ENCODE assay signal across 8 cellular contexts in genomic region chr15:65400760-65401606, GRCh38. TPM values are rescaled to one million over a fixed set of nuclear protein-coding genes. Genes with fewer than 3 reads are reported as not detected.
A peak's percentile ranks its signal among the peaks of the same experiment; 100 is the strongest.
DNase-seq lines count a peak whose midpoint lies in the region; ATAC-seq and TF ChIP-seq lines count a peak whose summit lies in the region.

No MANE protein-coding gene starts in this region.

- intact Hi-C loops in activated T-helper 2 cell treated with anti-CD3 and anti-CD28 coated beads, Interferon-gamma antibody, Interleukin-2, Interleukin-4, amounts not matched to agents 10 μg/mL and 5 μg/mL and 100 μg/mL, durations not matched to agents 14 hours and 24 hours and 36 hours (cut with micrococcal nuclease), result loop anchor here (2.0 to 5.0 kb wide), 2 partner anchors 16 to 84 kb away; no protein-coding TSS in a partner anchor
- intact Hi-C loops in ovary (cut with DNase I), result no loop called here

- no peaks in the 10 kb centered on the region for H3K9me3 Mint-ChIP-seq in activated T-helper 2 cell treated with anti-CD3 and anti-CD28 coated beads, Interferon-gamma antibody, Interleukin-2, Interleukin-4, amounts not matched to agents 10 μg/mL and 5 μg/mL and 100 μg/mL, durations not matched to agents 14 hours and 24 hours and 36 hours

- H3K27me3 ChIP-seq in gastroesophageal sphincter, result peaks cover 41% of the 10 kb centered on the region
- H3K27me3 ChIP-seq in ovary, result no peaks in the 10 kb centered on the region

- H3K36me3 ChIP-seq in gastroesophageal sphincter, result no peaks in the 10 kb centered on the region
- no peaks in the 10 kb centered on the region for H3K36me3 ChIP-seq in ovary

- H3K27ac ChIP-seq in gastroesophageal sphincter, result peak overlapping the region in 1 of 4 donors; percentile 26
- peak overlapping the region; percentile 39 to 82 for H3K27ac ChIP-seq in ovary

- H3K4me3 ChIP-seq in gastroesophageal sphincter, result no peak overlapping the region
- no peak overlapping the region for H3K4me3 ChIP-seq in ovary

- DNase-seq in DMS53 (lab: John Stamatoyannopoulos, UW) (peak; percentile 74), Kasumi-1 (lab: John Stamatoyannopoulos, UW) (peak; percentile 87 to 94), OCI-M1 (lab: John Stamatoyannopoulos, UW) (peak; percentile 83), ovary (peak; percentile 82 to 87 (median 84))
- DNase-seq in activated T-helper 2 cell treated with anti-CD3 and anti-CD28 coated beads, Interferon-gamma antibody, Interleukin-2, Interleukin-4, amounts not matched to agents 10 μg/mL and 5 μg/mL and 100 μg/mL, durations not matched to agents 14 hours and 24 hours and 36 hours (ENCODE audit: low spot score), result peak; percentile 26

- TF ChIP-seq EP300 in gastroesophageal sphincter (IDR thresholded peaks at IDR 0.05) (no peak), ovary (IDR thresholded peaks at IDR 0.05) (no peak)

- no peak overlapping the region for H3K27ac Mint-ChIP-seq in activated T-helper 2 cell treated with anti-CD3 and anti-CD28 coated beads, Interferon-gamma antibody, Interleukin-2, Interleukin-4, amounts not matched to agents 10 μg/mL and 5 μg/mL and 100 μg/mL, durations not matched to agents 14 hours and 24 hours and 36 hours

- peaks cover 44% of the 10 kb centered on the region for H3K27me3 Mint-ChIP-seq in activated T-helper 2 cell treated with anti-CD3 and anti-CD28 coated beads, Interferon-gamma antibody, Interleukin-2, Interleukin-4, amounts not matched to agents 10 μg/mL and 5 μg/mL and 100 μg/mL, durations not matched to agents 14 hours and 24 hours and 36 hours (ENCODE audit: low read depth)

- no peak overlapping the region for H3K4me3 Mint-ChIP-seq in activated T-helper 2 cell treated with anti-CD3 and anti-CD28 coated beads, Interferon-gamma antibody, Interleukin-2, Interleukin-4, amounts not matched to agents 10 μg/mL and 5 μg/mL and 100 μg/mL, durations not matched to agents 14 hours and 24 hours and 36 hours (ENCODE audit: low read depth)

- ATAC-seq in gastroesophageal sphincter, result peak; percentile 68
- no peak for ATAC-seq in HG03565 (IDR thresholded peaks at IDR 0.05; ENCODE audit: unreplicated experiment)
- ATAC-seq in HG03025 (IDR thresholded peaks at IDR 0.05; ENCODE audit: low FRiP score, unreplicated experiment), result no peak

- no peaks in the 10 kb centered on the region for H3K36me3 Mint-ChIP-seq in activated T-helper 2 cell treated with anti-CD3 and anti-CD28 coated beads, Interferon-gamma antibody, Interleukin-2, Interleukin-4, amounts not matched to agents 10 μg/mL and 5 μg/mL and 100 μg/mL, durations not matched to agents 14 hours and 24 hours and 36 hours (ENCODE audit: low read depth)

- H3K9me3 ChIP-seq in gastroesophageal sphincter, result no peaks in the 10 kb centered on the region
- H3K9me3 ChIP-seq in ovary, result no peaks in the 10 kb centered on the region

- H3K4me1 Mint-ChIP-seq in activated T-helper 2 cell treated with anti-CD3 and anti-CD28 coated beads, Interferon-gamma antibody, Interleukin-2, Interleukin-4, amounts not matched to agents 10 μg/mL and 5 μg/mL and 100 μg/mL, durations not matched to agents 14 hours and 24 hours and 36 hours (ENCODE audit: low read depth), result peaks cover 5% of the 10 kb centered on the region

- TF ChIP-seq CTCF in gastroesophageal sphincter (IDR thresholded peaks at IDR 0.05) (peak in 3 of 4 experiments; percentile 52 to 63 (median 56)), ovary (IDR thresholded peaks at IDR 0.05) (peak; percentile 12 to 78 (median 70))

- WGBS in gastroesophageal sphincter (ENCODE audit: low coverage in 1 of 2), 2 donors, result 17 to 27% methylated on average over 2 to 3 of the region's 11 CpGs
- 28 to 32% (median 29%) methylated on average over 11 of the region's 11 CpGs for WGBS in ovary, 3 donors

- TF ChIP-seq POLR2A in gastroesophageal sphincter (IDR thresholded peaks at IDR 0.05) (no peak), ovary (IDR thresholded peaks at IDR 0.05) (no peak)

- peaks cover 0 to 26% (median 0%) of the 10 kb centered on the region in 3 donors for H3K4me1 ChIP-seq in gastroesophageal sphincter
- H3K4me1 ChIP-seq in ovary (ENCODE audit: insufficient read depth), result peaks cover 7% of the 10 kb centered on the region

RNA-seq across cellular contexts. Expression of gene IGDCC4, which starts 21.8 kb away (rescaled TPM):
- total RNA-seq in activated T-helper 2 cell treated with anti-CD3 and anti-CD28 coated beads, Interferon-gamma antibody, Interleukin-2, Interleukin-4, amounts not matched to agents 10 μg/mL and 5 μg/mL and 100 μg/mL, durations not matched to agents 14 hours and 24 hours and 36 hours, result 0.18 and 0.39 TPM in 2 replicates
- total RNA-seq in gastroesophageal sphincter (1 to 10 TPM in 3 of 4 donors, under 1 TPM in 1; 0.40 to 3.4 (median 1.8) TPM), ovary (10 to 100 TPM in 5 of 7 donors, 1 to 10 TPM in 2; 5.4 to 40.4 (median 17.1) TPM)
- 10 to 100 TPM; 10.8 to 12.8 TPM for polyA plus RNA-seq in ovary

RNA-seq across cellular contexts. Expression of gene IGDCC3, which starts 23.2 kb away (rescaled TPM):
- total RNA-seq in activated T-helper 2 cell treated with anti-CD3 and anti-CD28 coated beads, Interferon-gamma antibody, Interleukin-2, Interleukin-4, amounts not matched to agents 10 μg/mL and 5 μg/mL and 100 μg/mL, durations not matched to agents 14 hours and 24 hours and 36 hours, result not detected in 2 replicates
- total RNA-seq in gastroesophageal sphincter, result under 1 TPM in 1 of 4 donors, not detected in 3; 0.13 TPM
- total RNA-seq in ovary, result 1 to 10 TPM in 4 of 7 donors, under 1 TPM in 3; 0.11 to 1.8 (median 1.2) TPM
- under 1 TPM; 0.47 to 0.48 TPM for polyA plus RNA-seq in ovary

Comparison
In these comparisons a context has a peak if more than half of its experiments do, and no peak if none do; other contexts are left out.
1. DNase-seq: peak in every context shown above with its lines; median percentile 90 in Kasumi-1; 84 in ovary; 83 in OCI-M1; 74 in DMS53; 26 in activated T-helper 2 cell treated with anti-CD3 and anti-CD28 coated beads, Interferon-gamma antibody, Interleukin-2, Interleukin-4, amounts not matched to agents 10 μg/mL and 5 μg/mL and 100 μg/mL, durations not matched to agents 14 hours and 24 hours and 36 hours.